Comparison of ENCODE assay signal across 35 cellular contexts in the genomic region with DNA sequence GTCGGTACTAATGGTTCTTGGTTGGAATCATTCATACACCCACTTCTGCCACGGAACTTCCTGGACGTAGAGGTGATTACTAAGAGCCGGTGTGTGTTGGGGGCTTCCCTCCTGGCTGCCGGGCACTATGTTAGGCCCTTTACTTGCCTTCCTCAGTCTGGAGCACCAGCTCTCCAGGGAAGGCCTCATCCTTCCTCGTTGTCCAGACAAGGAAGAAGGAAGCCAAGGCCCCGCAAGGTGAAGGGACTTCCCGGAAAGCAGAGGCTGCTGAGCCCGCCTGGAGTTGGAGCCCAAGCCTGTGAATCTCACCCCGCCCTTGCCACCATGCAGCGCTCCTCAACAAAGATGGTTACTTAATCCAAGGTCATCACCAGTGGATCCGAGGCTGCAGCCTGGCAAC.
"Had no signal": no experiment of that assay in that cellular context is flagged by ENCODE, and none has a peak within 500 bp of the region (broad histone marks: within the 10 kb centered on the region; RNA-seq: fewer than 3 reads in every experiment).

No MANE protein-coding gene starts in this region.

- ATAC-seq: activated CD4-positive, alpha-beta T cell treated with anti-CD3 and anti-CD28 coated beads for 36 hours; activated CD8-positive, alpha-beta memory T cell treated with anti-CD3 and anti-CD28 coated beads, Interleukin-2, amount 10 ng/mL, durations not matched to agents 7 days and 5 days; activated CD8-positive, alpha-beta T cell treated with anti-CD3 and anti-CD28 coated beads, Interleukin-2, amount 10 ng/mL, durations not matched to agents 7 days and 5 days; activated T-helper 17 cell treated with anti-CD3 and anti-CD28 coated beads, Interleukin-2, amount 50 U/mL, for 72 hours; effector memory CD8-positive, alpha-beta T cell; foreskin keratinocyte; gastrocnemius medialis; heart left ventricle; T-cell had no signal

- DNase-seq: activated B cell treated with CpG ODN at 0.5 μM for 24 hours; activated CD4-positive, alpha-beta memory T cell treated with anti-CD3 and anti-CD28 coated beads for 36 hours; activated CD4-positive, alpha-beta T cell treated with anti-CD3 and anti-CD28 coated beads for 36 hours; activated CD4-positive, alpha-beta T cell treated with anti-CD3 and anti-CD28 coated beads, Interleukin-2, amount 10 ng/mL, durations not matched to agents 24 days and 14 days; activated CD4-positive, CD25-positive, alpha-beta regulatory T cell treated with anti-CD3 and anti-CD28 coated beads, Interleukin-2, amount 50 U/mL, for 72 hours; activated CD8-positive, alpha-beta memory T cell treated with anti-CD3 and anti-CD28 coated beads, Interleukin-2, amount 10 ng/mL, durations not matched to agents 7 days and 5 days; activated CD8-positive, alpha-beta memory T cell treated with anti-CD3 and anti-CD28 coated beads, Interleukin-2, amount 50 U/mL, for 4 hours; activated CD8-positive, alpha-beta T cell treated with anti-CD3 and anti-CD28 coated beads, Interleukin-2, amount 10 ng/mL, durations not matched to agents 7 days and 5 days; activated effector memory CD4-positive, alpha-beta T cell treated with Interleukin-2 at 50 U/mL for 16 hours; activated gamma-delta T cell treated with Interleukin-2 at 50 U/mL for 16 hours; activated naive CD4-positive, alpha-beta T cell treated with anti-CD3 and anti-CD28 coated beads, Interleukin-2, amount 50 U/mL, for 16 hours; activated naive CD4-positive, alpha-beta T cell treated with Interleukin-2 at 50 U/mL for 16 hours; activated T-cell treated with anti-CD3 and anti-CD28 coated beads, Interleukin-2, amount 50 U/mL, for 1 hour; amniotic stem cell; anterior cingulate cortex; brain microvascular endothelial cell; dorsolateral prefrontal cortex; effector CD4-positive, alpha-beta T cell; effector memory CD8-positive, alpha-beta T cell; erythroblast; foreskin keratinocyte; gastrocnemius medialis; glutamatergic neuron; heart left ventricle; T-cell; T1000; WERI-Rb-1 had no signal

- H3K27me3 Mint-ChIP-seq: activated B cell treated with CpG ODN at 0.5 μM for 24 hours; activated CD4-positive, alpha-beta memory T cell treated with anti-CD3 and anti-CD28 coated beads for 36 hours; activated CD4-positive, alpha-beta T cell treated with anti-CD3 and anti-CD28 coated beads for 36 hours; activated CD4-positive, alpha-beta T cell treated with anti-CD3 and anti-CD28 coated beads, Interleukin-2, amount 10 ng/mL, durations not matched to agents 24 days and 14 days; activated CD8-positive, alpha-beta memory T cell treated with anti-CD3 and anti-CD28 coated beads, Interleukin-2, amount 10 ng/mL, durations not matched to agents 7 days and 5 days; activated naive CD8-positive, alpha-beta T cell; activated T-helper 17 cell treated with anti-CD3 and anti-CD28 coated beads, Interleukin-2, amount 50 U/mL, for 72 hours; central memory CD8-positive, alpha-beta T cell; dendritic cell treated with granulocyte-macrophage colony-stimulating factor and Interleukin-4, amounts not matched to agents 40 ng/mL and 50 ng/mL, for 4 days; T-cell had no signal

- H3K9me3 Mint-ChIP-seq: activated B cell treated with CpG ODN at 0.5 μM for 24 hours; activated CD4-positive, alpha-beta memory T cell treated with anti-CD3 and anti-CD28 coated beads for 36 hours; activated CD4-positive, alpha-beta T cell treated with anti-CD3 and anti-CD28 coated beads, Interleukin-2, amount 10 ng/mL, durations not matched to agents 24 days and 14 days; activated T-helper 17 cell treated with anti-CD3 and anti-CD28 coated beads, Interleukin-2, amount 50 U/mL, for 72 hours; central memory CD8-positive, alpha-beta T cell; dendritic cell treated with granulocyte-macrophage colony-stimulating factor and Interleukin-4, amounts not matched to agents 40 ng/mL and 50 ng/mL, for 4 days; effector memory CD8-positive, alpha-beta T cell; T-cell; T-helper 1 cell treated with Interleukin-12 subunit alpha and Interleukin-12 subunit beta and Interleukin-4 antibody, amounts not matched to agents 30 μg/mL and 1 μg/mL, for 36 hours; T-helper 2 cell treated with Interferon-gamma antibody and Interleukin-4, amounts not matched to agents 5 μg/mL and 100 μg/mL, for 36 hours had no signal

- H3K4me1 ChIP-seq: esophagus muscularis mucosa, foreskin keratinocyte, gastrocnemius medialis, heart left ventricle had no signal

- H3K27ac ChIP-seq: brain microvascular endothelial cell, coronary artery, dorsolateral prefrontal cortex, esophagus muscularis mucosa, foreskin keratinocyte, gastrocnemius medialis, heart left ventricle, WERI-Rb-1 had no signal

- H3K4me1 Mint-ChIP-seq: activated B cell treated with CpG ODN at 0.5 μM for 24 hours; activated CD4-positive, alpha-beta T cell treated with anti-CD3 and anti-CD28 coated beads for 36 hours; activated CD4-positive, alpha-beta T cell treated with anti-CD3 and anti-CD28 coated beads, Interleukin-2, amount 10 ng/mL, durations not matched to agents 24 days and 14 days; activated CD8-positive, alpha-beta memory T cell treated with anti-CD3 and anti-CD28 coated beads, Interleukin-2, amount 10 ng/mL, durations not matched to agents 7 days and 5 days; activated T-helper 17 cell treated with anti-CD3 and anti-CD28 coated beads, Interleukin-2, amount 50 U/mL, for 72 hours; central memory CD8-positive, alpha-beta T cell; T-cell had no signal

- H3K9me3 ChIP-seq: esophagus muscularis mucosa, gastrocnemius medialis, heart left ventricle had no signal

- H3K27ac Mint-ChIP-seq: activated B cell treated with CpG ODN at 0.5 μM for 24 hours; activated CD4-positive, alpha-beta memory T cell treated with anti-CD3 and anti-CD28 coated beads for 36 hours; activated CD4-positive, alpha-beta T cell treated with anti-CD3 and anti-CD28 coated beads for 36 hours; activated CD4-positive, alpha-beta T cell treated with anti-CD3 and anti-CD28 coated beads, Interleukin-2, amount 10 ng/mL, durations not matched to agents 24 days and 14 days; activated CD8-positive, alpha-beta memory T cell treated with anti-CD3 and anti-CD28 coated beads, Interleukin-2, amount 10 ng/mL, durations not matched to agents 7 days and 5 days; activated CD8-positive, alpha-beta T cell treated with anti-CD3 and anti-CD28 coated beads, Interleukin-2, amount 10 ng/mL, durations not matched to agents 7 days and 5 days; activated naive CD8-positive, alpha-beta T cell; activated T-helper 17 cell treated with anti-CD3 and anti-CD28 coated beads, Interleukin-2, amount 50 U/mL, for 72 hours; dendritic cell treated with granulocyte-macrophage colony-stimulating factor and Interleukin-4, amounts not matched to agents 40 ng/mL and 50 ng/mL, for 4 days; T-cell; T-helper 1 cell treated with Interleukin-12 subunit alpha and Interleukin-12 subunit beta and Interleukin-4 antibody, amounts not matched to agents 30 μg/mL and 1 μg/mL, for 36 hours; T-helper 2 cell treated with Interferon-gamma antibody and Interleukin-4, amounts not matched to agents 5 μg/mL and 100 μg/mL, for 36 hours had no signal

- H3K36me3 Mint-ChIP-seq: activated CD4-positive, alpha-beta memory T cell treated with anti-CD3 and anti-CD28 coated beads for 36 hours; activated CD8-positive, alpha-beta memory T cell treated with anti-CD3 and anti-CD28 coated beads, Interleukin-2, amount 10 ng/mL, durations not matched to agents 7 days and 5 days; activated naive CD8-positive, alpha-beta T cell; T-cell had no signal

- H3K4me3 ChIP-seq: coronary artery, dorsolateral prefrontal cortex, esophagus muscularis mucosa, gastrocnemius medialis, heart left ventricle had no signal

- H3K36me3 ChIP-seq: brain microvascular endothelial cell, gastrocnemius medialis, WERI-Rb-1 had no signal

- H3K4me3 Mint-ChIP-seq: activated B cell treated with CpG ODN at 0.5 μM for 24 hours; activated CD4-positive, alpha-beta memory T cell treated with anti-CD3 and anti-CD28 coated beads for 36 hours; activated CD4-positive, alpha-beta T cell treated with anti-CD3 and anti-CD28 coated beads for 36 hours; activated CD4-positive, alpha-beta T cell treated with anti-CD3 and anti-CD28 coated beads, Interleukin-2, amount 10 ng/mL, durations not matched to agents 24 days and 14 days; activated CD8-positive, alpha-beta memory T cell treated with anti-CD3 and anti-CD28 coated beads, Interleukin-2, amount 10 ng/mL, durations not matched to agents 7 days and 5 days; activated CD8-positive, alpha-beta T cell treated with anti-CD3 and anti-CD28 coated beads, Interleukin-2, amount 10 ng/mL, durations not matched to agents 7 days and 5 days; activated naive CD8-positive, alpha-beta T cell; activated T-helper 17 cell treated with anti-CD3 and anti-CD28 coated beads, Interleukin-2, amount 50 U/mL, for 72 hours; central memory CD8-positive, alpha-beta T cell; dendritic cell treated with granulocyte-macrophage colony-stimulating factor and Interleukin-4, amounts not matched to agents 40 ng/mL and 50 ng/mL, for 4 days; effector memory CD8-positive, alpha-beta T cell; T-cell; T-helper 1 cell treated with Interleukin-12 subunit alpha and Interleukin-12 subunit beta and Interleukin-4 antibody, amounts not matched to agents 30 μg/mL and 1 μg/mL, for 36 hours; T-helper 2 cell treated with Interferon-gamma antibody and Interleukin-4, amounts not matched to agents 5 μg/mL and 100 μg/mL, for 36 hours had no signal

- H3K27me3 ChIP-seq: brain microvascular endothelial cell, dorsolateral prefrontal cortex, esophagus muscularis mucosa, foreskin keratinocyte, gastrocnemius medialis, heart left ventricle had no signal
